ENCODE assay signal across 30 cellular contexts in the genomic region with DNA sequence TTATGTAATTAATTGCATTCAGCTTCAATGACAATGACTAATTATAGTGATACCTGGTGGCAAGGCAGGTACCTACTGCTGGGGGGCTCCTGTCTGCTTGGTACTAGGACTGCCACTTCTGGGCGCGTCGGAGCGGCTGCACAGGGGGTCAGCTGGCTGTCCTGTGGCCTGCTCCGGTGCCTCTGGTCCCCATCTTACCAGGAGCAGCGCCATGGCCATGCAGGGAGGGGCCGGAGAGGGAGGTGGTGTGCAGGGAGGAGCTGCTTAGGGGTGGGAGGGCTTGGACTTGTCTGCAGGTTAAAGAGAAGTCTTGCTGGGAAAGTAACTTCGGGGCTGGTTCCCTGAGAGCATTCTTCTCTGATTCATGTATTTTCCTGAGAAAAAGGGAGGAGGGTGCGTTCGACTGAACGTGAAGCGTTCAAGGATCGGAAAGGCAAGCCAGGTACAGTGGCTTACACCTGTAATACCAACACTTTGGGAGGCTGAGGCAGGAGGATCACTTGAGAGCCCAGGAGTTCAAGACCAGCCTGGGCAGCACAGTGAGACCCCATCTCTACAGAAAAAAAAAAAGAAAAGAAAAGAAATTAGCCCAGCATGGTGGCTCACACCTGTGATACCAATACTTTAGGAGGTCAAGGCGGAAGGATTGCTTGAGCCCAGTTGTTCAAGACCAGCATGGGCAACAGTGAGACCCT. TPM values are rescaled to one million over a fixed set of nuclear protein-coding genes. Genes with fewer than 3 reads are reported as not detected.
DNase-seq lines count a peak whose midpoint lies in the region; ATAC-seq, FAIRE-seq and TF ChIP-seq lines count a peak whose summit lies in the region.
"Had no signal": no experiment of that assay in that cellular context is flagged by ENCODE, and none has a peak within 500 bp of the region (broad histone marks: within the 10 kb centered on the region; RNA-seq: fewer than 3 reads in every experiment).

No MANE protein-coding gene starts in this region.

- H3K9me3 ChIP-seq in A549 (no peaks in the 10 kb centered on the region), OCI-LY7 (ENCODE audit: low read length) (no peaks in the 10 kb centered on the region), endodermal cell (ENCODE audit: control insufficient read depth, low read length) (no peaks in the 10 kb centered on the region), MG63 (no peaks in the 10 kb centered on the region)
- H3K9me3 ChIP-seq: ascending aorta, pancreas, right lobe of liver, suprapubic skin, uterus had no signal

- no peaks in the 10 kb centered on the region for H3K4me1 Mint-ChIP-seq in endodermal cell
- H3K4me1 Mint-ChIP-seq in naive thymus-derived CD8-positive, alpha-beta T cell, result peaks cover 24 to 39% (median 27%) of the 10 kb centered on the region in 4 donors

- H3K4me2 ChIP-seq in A549 (no peak overlapping the region), OCI-LY7 (ENCODE audit: low read length) (peak overlapping the region; percentile 68)

- peak overlapping the region; percentile 70 for H3K27ac Mint-ChIP-seq in endodermal cell
- peak overlapping the region in 6 of 10 donors; percentile 31 to 53 (median 43) for H3K27ac Mint-ChIP-seq in naive thymus-derived CD8-positive, alpha-beta T cell
- H3K27ac Mint-ChIP-seq: activated CD8-positive, alpha-beta T cell treated with anti-CD3 and anti-CD28 coated beads for 36 hours; activated naive CD8-positive, alpha-beta T cell; nephron; stimulated activated naive B cell treated with anti-CD40 and anti-IgM and Interleukin-4, amounts not matched to agents 10 μg/mL and 1 μg/mL and 100 μg/mL, for 72 hours; T-helper 1 cell treated with Interleukin-12 subunit alpha and Interleukin-12 subunit beta and Interleukin-4 antibody, amounts not matched to agents 30 μg/mL and 1 μg/mL, for 36 hours had no signal

- FAIRE-seq in A549 (lab: Jason Lieb, UNC), result no peak
- FAIRE-seq: GM12878, pancreas, TTC549 had no signal

- peaks cover 100% of the 10 kb centered on the region for H3K79me2 ChIP-seq in OCI-LY7 (ENCODE audit: insufficient read depth, low read depth, low read length)

- H2AFZ ChIP-seq in OCI-LY7 (ENCODE audit: low read length), result no peak overlapping the region

- no peaks in the 10 kb centered on the region for H3K9me3 Mint-ChIP-seq in endodermal cell
- peaks cover 0 to 6% (median 0%) of the 10 kb centered on the region in 9 donors for H3K9me3 Mint-ChIP-seq in naive thymus-derived CD8-positive, alpha-beta T cell
- H3K9me3 Mint-ChIP-seq: nephron; stimulated activated naive B cell treated with anti-CD40 and anti-IgM and Interleukin-4, amounts not matched to agents 10 μg/mL and 1 μg/mL and 100 μg/mL, for 72 hours; T-helper 1 cell treated with Interleukin-12 subunit alpha and Interleukin-12 subunit beta and Interleukin-4 antibody, amounts not matched to agents 30 μg/mL and 1 μg/mL, for 36 hours had no signal

- H3K27ac ChIP-seq in A549 (no peak overlapping the region), OCI-LY7 (ENCODE audit: low read depth, low read length, poor library complexity, severe bottlenecking) (peak overlapping the region; percentile 38), endodermal cell (ENCODE audit: low read depth, low read length) (no peak overlapping the region)
- H3K27ac ChIP-seq: ascending aorta, pancreas, right lobe of liver, suprapubic skin had no signal

- H3K9ac ChIP-seq in endodermal cell (ENCODE audit: extremely low read depth, low read length, poor library complexity, severe bottlenecking), result no peak overlapping the region

- CTCF ChIA-PET in A549 (lab: Yijun Ruan, JAX) (interaction anchor here (1.5 to 1.7 kb wide), 2 partner anchors 11 to 24 kb away, joined by 3 read pairs; no protein-coding TSS in a partner anchor), OCI-LY7 (lab: Charles Lee; ENCODE audit: unreplicated experiment) (no interaction called here)

- BruUV-seq in OCI-LY7 (replicated peaks; lab: Mats Ljungman, UMichigan), result no TSS peak

- no peak overlapping the region for H3K4me3 Mint-ChIP-seq in endodermal cell
- no peak overlapping the region for H3K4me3 Mint-ChIP-seq in naive thymus-derived CD8-positive, alpha-beta T cell
- H3K4me3 Mint-ChIP-seq: activated CD8-positive, alpha-beta T cell treated with anti-CD3 and anti-CD28 coated beads for 36 hours; activated naive CD8-positive, alpha-beta T cell; CD4-positive, CD25-positive, alpha-beta regulatory T cell; nephron; stimulated activated naive B cell treated with anti-CD40 and anti-IgM and Interleukin-4, amounts not matched to agents 10 μg/mL and 1 μg/mL and 100 μg/mL, for 72 hours; T-helper 1 cell treated with Interleukin-12 subunit alpha and Interleukin-12 subunit beta and Interleukin-4 antibody, amounts not matched to agents 30 μg/mL and 1 μg/mL, for 36 hours had no signal

- H3K9me2 ChIP-seq in OCI-LY7 (ENCODE audit: insufficient read depth, low read length), result no peaks in the 10 kb centered on the region

- no peaks in the 10 kb centered on the region for H3K27me3 Mint-ChIP-seq in endodermal cell (ENCODE audit: insufficient read depth)
- no peaks in the 10 kb centered on the region for H3K27me3 Mint-ChIP-seq in naive thymus-derived CD8-positive, alpha-beta T cell
- H3K27me3 Mint-ChIP-seq: activated CD8-positive, alpha-beta T cell treated with anti-CD3 and anti-CD28 coated beads for 36 hours; activated naive CD8-positive, alpha-beta T cell; CD4-positive, CD25-positive, alpha-beta regulatory T cell; stimulated activated naive B cell treated with anti-CD40 and anti-IgM and Interleukin-4, amounts not matched to agents 10 μg/mL and 1 μg/mL and 100 μg/mL, for 72 hours had no signal

- no peak overlapping the region for H3K4me3 ChIP-seq in A549
- peak overlapping the region; percentile 4 for H3K4me3 ChIP-seq in OCI-LY7 (ENCODE audit: low read depth, low read length, poor library complexity, severe bottlenecking)
- H3K4me3 ChIP-seq in endodermal cell (ENCODE audit: low read length), result no peak overlapping the region
- H3K4me3 ChIP-seq in MG63, result no peak overlapping the region
- H3K4me3 ChIP-seq: ascending aorta, GM12878, pancreas, right lobe of liver, suprapubic skin, uterus had no signal

- DNase-seq in A549 (ENCODE audit: low read depth in 1 of 2, low spot score in 1 of 2) (no peak), OCI-LY7 (ENCODE audit: low spot score) (no peak), endodermal cell (no peak), MG63 (no peak), amniotic stem cell (lab: John Stamatoyannopoulos, UW) (no peak)
- DNase-seq in naive thymus-derived CD8-positive, alpha-beta T cell, result no peak
- DNase-seq: 8988T; activated CD4-positive, CD25-positive, alpha-beta regulatory T cell treated with anti-CD3 and anti-CD28 coated beads, Interleukin-2, amount 50 U/mL, for 72 hours; activated CD8-positive, alpha-beta T cell treated with anti-CD3 and anti-CD28 coated beads for 36 hours; CD4-positive, CD25-positive, alpha-beta regulatory T cell; EL; GOT3; KBM-7; left ventricle myocardium superior; MM.1S; NCI-H82; pancreas; stimulated activated CD4-positive, alpha-beta T cell treated with anti-CD3 and anti-CD28 coated beads, Interleukin-4, amount 100 ng/mL, for 24 hours; stimulated activated naive B cell treated with anti-CD40 and anti-IgM and Interleukin-4, amounts not matched to agents 10 μg/mL and 1 μg/mL and 100 μg/mL, for 72 hours had no signal

- peaks cover 38% of the 10 kb centered on the region for H3K36me3 Mint-ChIP-seq in endodermal cell (ENCODE audit: low read depth)
- H3K36me3 Mint-ChIP-seq in naive thymus-derived CD8-positive, alpha-beta T cell, result peaks cover 0 to 9% (median 8%) of the 10 kb centered on the region in 3 donors
- H3K36me3 Mint-ChIP-seq: activated naive CD8-positive, alpha-beta T cell had no signal

- TF ChIP-seq EP300 in A549 (IDR thresholded peaks at IDR 0.05), result no peak

- POLR2A ChIA-PET in A549 (lab: Yijun Ruan, JAX), result no interaction called here
- POLR2A ChIA-PET in OCI-LY7 (lab: Charles Lee), result interaction anchor here (1.0 kb wide), 3 partner anchors 9 to 37 kb away, joined by 3 to 5 read pairs (median 3); no protein-coding TSS in a partner anchor
- POLR2A ChIA-PET in naive thymus-derived CD8-positive, alpha-beta T cell (lab: Charles Lee), result no interaction called here

- no peak for TF ChIP-seq RAD21 in A549 (conservative IDR thresholded peaks at IDR 0.05 in 1 of 2, IDR thresholded peaks at IDR 0.05 in 1 of 2)

- intact Hi-C loops in OCI-LY7 (cut with micrococcal nuclease; ENCODE audit: unreplicated experiment), result no loop called here

- no peak for TF ChIP-seq CTCF in A549 (IDR thresholded peaks at IDR 0.05)
- TF ChIP-seq CTCF in OCI-LY7 (conservative IDR thresholded peaks at IDR 0.05; ENCODE audit: low read length), result no peak
- TF ChIP-seq CTCF in endodermal cell (conservative IDR thresholded peaks at IDR 0.05), result no peak

- WGBS in A549 (ENCODE audit: missing lambda C conversion rate), result 87% methylated on average over 14 of the region's 14 CpGs
- WGBS in endodermal cell (ENCODE audit: insufficient coverage in 1 of 2, insufficient read length in 1 of 2), 2 experiments, result 95 to 97% methylated on average over 6 to 14 of the region's 14 CpGs

- peaks cover 5% of the 10 kb centered on the region; the same call in 1 of the 3 replicates for H3K4me1 ChIP-seq in A549
- peaks cover 67% of the 10 kb centered on the region for H3K4me1 ChIP-seq in OCI-LY7 (ENCODE audit: insufficient read depth, low read length, poor library complexity, severe bottlenecking)
- H3K4me1 ChIP-seq in endodermal cell (ENCODE audit: control insufficient read depth, insufficient read depth, low read length), result no peaks in the 10 kb centered on the region
- H3K4me1 ChIP-seq: pancreas, right lobe of liver, suprapubic skin, uterus had no signal

- peaks cover 23% of the 10 kb centered on the region for H4K20me1 ChIP-seq in OCI-LY7 (ENCODE audit: insufficient read depth, low read length)

- ATAC-seq in A549 (0 out of 6 replicates have a peak, but pooled peaks have one; percentile 13 to 56), GM21576 (IDR thresholded peaks at IDR 0.05; ENCODE audit: unreplicated experiment) (no peak), HG03439 (IDR thresholded peaks at IDR 0.05; ENCODE audit: unreplicated experiment) (no peak)
- ATAC-seq in naive thymus-derived CD8-positive, alpha-beta T cell, result no peak
- ATAC-seq: activated CD8-positive, alpha-beta T cell treated with anti-CD3 and anti-CD28 coated beads for 36 hours; GM12878; left ventricle myocardium superior; pancreas; stimulated activated naive B cell treated with anti-CD40 and anti-IgM and Interleukin-4, amounts not matched to agents 10 μg/mL and 1 μg/mL and 100 μg/mL, for 72 hours had no signal

- H3K36me3 ChIP-seq in OCI-LY7 (ENCODE audit: insufficient read depth, low read length) (peaks cover 85% of the 10 kb centered on the region), endodermal cell (ENCODE audit: control insufficient read depth, insufficient read depth, low read length) (peaks cover 12% of the 10 kb centered on the region), MG63 (no peaks in the 10 kb centered on the region)
- H3K36me3 ChIP-seq: ascending aorta, pancreas, right lobe of liver, suprapubic skin, uterus had no signal

- H3K27me3 ChIP-seq in endodermal cell (ENCODE audit: control insufficient read depth, insufficient read depth, low read length, poor library complexity, severe bottlenecking) (no peaks in the 10 kb centered on the region), MG63 (no peaks in the 10 kb centered on the region)
- H3K27me3 ChIP-seq: ascending aorta, pancreas, right lobe of liver, suprapubic skin, uterus had no signal

- TF ChIP-seq POLR2A in A549 (IDR thresholded peaks at IDR 0.05; ENCODE audit: low read length), result no peak

RNA-seq across cellular contexts. Expression of gene CUX1, which starts 15.4 kb away (rescaled TPM):
- polyA plus RNA-seq in A549 (2011; rRNA removed) (32.7 and 34.9 TPM in 2 replicates), A549 (2017; fragmentation: RNase III; extraction: RNeasy Plus Mini Kit Qiagen cat#74134 plus additional on column Dnase treatment) (32.5 to 35.3 TPM (median 33.4 TPM) in 3 replicates)
- polyA plus RNA-seq in A549 (2012; cell fraction: cytosol; rRNA removed), result 37.6 and 46.3 TPM in 2 replicates
- 33.9 and 40.4 TPM in 2 replicates for polyA plus RNA-seq in A549 (2012; cell fraction: nucleus; rRNA removed)
- 40.4 and 47.0 TPM in 2 replicates for polyA minus RNA-seq in A549 (2011; rRNA and poly(A)+ RNA removed)
- total RNA-seq in OCI-LY7 (2014; rRNA removed; shearing (Covaris generic)), result 131 and 143 TPM in 2 replicates
- total RNA-seq in OCI-LY7 (2022) (199 and 247 TPM in 2 replicates), endodermal cell (100 to 1,000 TPM in 1 of 2 donors, 10 to 100 TPM in 1; 85.1 to 108 TPM)
- 49.5 TPM for polyA plus RNA-seq in endodermal cell (2013, experiment 1 of 2)
- polyA plus RNA-seq in endodermal cell (2013, experiment 2 of 2), result 50.8 TPM
- total RNA-seq in naive thymus-derived CD8-positive, alpha-beta T cell, result 10 to 100 TPM; 61.4 to 66.2 TPM
- polyA plus RNA-seq in naive thymus-derived CD8-positive, alpha-beta T cell, result 10 to 100 TPM; 10.3 to 24.1 (median 14.4) TPM
- 3.7 and 7.1 TPM in 2 replicates for total RNA-seq in MG63 (2014; rRNA removed; shearing (Covaris generic); ENCODE audit: low replicate concordance)

Comparison
In these comparisons a context has a peak if more than half of its experiments do, and no peak if none do; other contexts are left out.
1. ATAC-seq: peak in A549 (2 of 2); none in naive thymus-derived CD8-positive, alpha-beta T cell (0 of 2), GM21576 (single experiment) and HG03439 (single experiment).